17 cellular contexts compared by ENCODE assay signal in the genomic region with DNA sequence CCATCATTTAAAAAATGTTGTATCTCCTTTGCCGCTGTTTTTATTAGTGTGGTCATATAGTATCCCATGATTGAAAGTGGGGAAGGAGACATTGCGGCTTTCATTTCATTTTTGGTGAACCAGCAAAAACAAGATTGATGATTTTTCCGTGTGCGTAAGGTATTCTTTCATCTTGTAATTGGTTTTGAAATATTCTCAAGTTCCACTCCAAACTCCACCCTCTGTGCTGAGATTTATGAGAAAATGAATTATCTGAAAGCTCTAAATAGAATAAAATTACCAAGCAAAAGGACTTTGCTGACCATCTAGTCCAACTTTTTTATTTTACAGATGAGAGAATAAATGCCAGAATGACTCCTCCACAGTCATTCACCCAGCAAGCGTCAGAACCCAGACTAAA.
A peak's percentile ranks its signal among the peaks of the same experiment; 100 is the strongest.
DNase-seq lines count a peak whose midpoint lies in the region; ATAC-seq and TF ChIP-seq lines count a peak whose summit lies in the region.
"Had no signal": no experiment of that assay in that cellular context is flagged by ENCODE, and none has a peak within 500 bp of the region (broad histone marks: within the 10 kb centered on the region; RNA-seq: fewer than 3 reads in every experiment).

No MANE protein-coding gene starts in this region.

- H3K4me2 ChIP-seq in BLaER1 treated with 17β-estradiol and CSF1 and Interleukin-3, amounts not matched to agents 10 nM and 100 nM, result peak overlapping the region; percentile 43 to 85 (median 68); a peak in 21 of 22 replicates

- TF ChIP-seq CTCF in fibroblast of the aortic adventitia (IDR thresholded peaks at IDR 0.05; ENCODE audit: insufficient read depth, low read length), result no peak
- TF ChIP-seq CTCF in coronary artery (IDR thresholded peaks at IDR 0.05), result no peak

- no peak overlapping the region for H3K9ac ChIP-seq in BLaER1 treated with 17β-estradiol and CSF1 and Interleukin-3, amounts not matched to agents 10 nM and 100 nM

- intact Hi-C loops in sciatic nerve (cut with DNase I), result no loop called here

- 0 out of 20 replicates have a peak overlapping the region, but pooled peaks of 1 of the 10 experiments have one; percentile 3 for H3K4me3 ChIP-seq in BLaER1 treated with 17β-estradiol and CSF1 and Interleukin-3, amounts not matched to agents 10 nM and 100 nM
- no peak overlapping the region for H3K4me3 ChIP-seq in fibroblast of the aortic adventitia (ENCODE audit: low read depth, low read length)
- no peak overlapping the region for H3K4me3 ChIP-seq in coronary artery

- peak; percentile 24 for DNase-seq in fibroblast of the aortic adventitia (ENCODE audit: low read depth)
- DNase-seq in sciatic nerve (ENCODE audit: low spot score), result no peak
- DNase-seq in superior temporal gyrus (ENCODE audit: extremely low spot score), result no peak
- DNase-seq in coronary artery (ENCODE audit: low spot score), result no peak
- DNase-seq: ACHN; BE2C; CD4-positive, alpha-beta memory T cell; DMS153; DMS79; GDM1; GOT3; H7; HFFc6; IMR-90 had no signal

- peaks cover 0 to 10% (median 0%) of the 10 kb centered on the region in 11 experiments; a peak in 1 of 22 replicates for H3K36me3 ChIP-seq in BLaER1 treated with 17β-estradiol and CSF1 and Interleukin-3, amounts not matched to agents 10 nM and 100 nM
- H3K36me3 ChIP-seq: BE2C had no signal

- ATAC-seq in sciatic nerve (peak; percentile 25), GM19467 (IDR thresholded peaks at IDR 0.05; ENCODE audit: unreplicated experiment) (no peak)
- ATAC-seq: HCT116 had no signal

- H3K4me1 ChIP-seq in BLaER1 treated with 17β-estradiol and CSF1 and Interleukin-3, amounts not matched to agents 10 nM and 100 nM, result peaks cover 27 to 49% (median 44%) of the 10 kb centered on the region in 10 experiments
- H3K4me1 ChIP-seq: BE2C had no signal

- H4K20me1 ChIP-seq in BLaER1 treated with 17β-estradiol and CSF1 and Interleukin-3, amounts not matched to agents 10 nM and 100 nM, result no peaks in the 10 kb centered on the region

- no peaks in the 10 kb centered on the region for H3K27me3 ChIP-seq in BLaER1 treated with 17β-estradiol and CSF1 and Interleukin-3, amounts not matched to agents 10 nM and 100 nM
- H3K27me3 ChIP-seq: BE2C had no signal

- H3K27ac ChIP-seq in BLaER1 treated with 17β-estradiol and CSF1 and Interleukin-3, amounts not matched to agents 10 nM and 100 nM, result peak overlapping the region in 6 of 11 experiments; percentile 0 to 59 (median 47); a peak in 6 of 22 replicates
- no peak overlapping the region for H3K27ac ChIP-seq in coronary artery

- H3K9me3 ChIP-seq in BLaER1 treated with 17β-estradiol and CSF1 and Interleukin-3, amounts not matched to agents 10 nM and 100 nM (replicated peaks in 1 of 11), result peaks cover 25 to 71% (median 48%) of the 10 kb centered on the region in 11 experiments
- H3K9me3 ChIP-seq: BE2C had no signal

Comparison
In these comparisons a context has a peak if more than half of its experiments do, and no peak if none do; other contexts are left out.
1. H3K27ac ChIP-seq: peak in BLaER1 treated with 17β-estradiol and CSF1 and Interleukin-3, amounts not matched to agents 10 nM and 100 nM (6 of 11); none in coronary artery (0 of 2).